6 cellular contexts compared by ENCODE assay signal in the genomic region with DNA sequence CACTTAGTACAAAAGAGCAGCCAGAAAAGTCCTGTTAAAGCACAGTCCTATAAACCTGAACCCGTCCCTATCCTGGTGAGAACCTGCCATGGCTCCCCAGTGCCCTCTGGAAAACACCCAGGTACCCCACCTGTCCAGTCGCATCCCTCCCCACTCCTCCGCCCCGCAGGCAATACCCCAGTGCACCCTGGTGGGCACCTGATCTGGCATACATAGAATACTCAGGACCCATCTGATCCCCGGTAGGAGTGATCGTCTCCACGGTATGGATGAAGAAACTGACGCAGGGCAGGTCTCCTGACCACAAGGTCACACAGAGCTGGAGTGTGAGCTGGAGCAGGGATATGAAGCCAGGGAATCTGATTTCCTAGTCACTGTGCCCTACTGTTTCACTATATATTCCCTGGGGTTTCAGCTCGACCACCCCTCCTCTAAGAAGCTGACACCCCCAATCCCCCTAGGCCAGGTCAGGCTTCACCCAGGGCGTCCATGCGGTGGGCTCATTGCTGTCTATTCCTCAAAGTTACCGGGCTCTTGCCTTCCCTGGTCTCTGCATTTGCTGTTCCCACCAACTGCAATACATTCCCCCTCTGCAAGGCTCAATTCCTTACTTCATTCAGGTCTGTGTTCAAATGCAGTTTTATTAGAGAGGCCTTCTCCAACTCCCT. TPM values are rescaled to one million over a fixed set of nuclear protein-coding genes. Genes with fewer than 3 reads are reported as not detected.
A peak's percentile ranks its signal among the peaks of the same experiment; 100 is the strongest.
DNase-seq lines count a peak whose midpoint lies in the region; ATAC-seq and TF ChIP-seq lines count a peak whose summit lies in the region.

No MANE protein-coding gene starts in this region.

- no peak for TF ChIP-seq CTCF in hepatocyte (IDR thresholded peaks at IDR 0.05; ENCODE audit: poor library complexity)

- H3K9me2 ChIP-seq in hepatocyte (replicated peaks; ENCODE audit: insufficient read depth), result no peaks in the 10 kb centered on the region

- no peaks in the 10 kb centered on the region for H3K9me3 ChIP-seq in hepatocyte (ENCODE audit: low read depth)

- peaks cover 11% of the 10 kb centered on the region for H3K4me1 ChIP-seq in hepatocyte (ENCODE audit: insufficient read depth)

- 54% methylated on average over 12 of the region's 12 CpGs for WGBS in hepatocyte (ENCODE audit: low lambda C conversion rate, missing lambda C conversion rate)

- peak overlapping the region; percentile 15 for H3K4me3 ChIP-seq in hepatocyte

- H3K9me3 Mint-ChIP-seq in activated naive CD4-positive, alpha-beta T cell treated with anti-CD3 and anti-CD28 coated beads for 36 hours, result no peaks in the 10 kb centered on the region

- no peaks in the 10 kb centered on the region for H3K27me3 Mint-ChIP-seq in activated naive CD4-positive, alpha-beta T cell treated with anti-CD3 and anti-CD28 coated beads for 36 hours (ENCODE audit: low read depth)

- peak overlapping the region; percentile 76 for H3K4me2 ChIP-seq in hepatocyte

- CTCF ChIA-PET in activated naive CD4-positive, alpha-beta T cell treated with anti-CD3 and anti-CD28 coated beads for 36 hours (lab: Charles Lee), result interaction anchor here (0.6 to 4.7 kb wide), 6 partner anchors 12 to 316 kb away, joined by 3 to 28 read pairs (median 4); a partner anchor contains a TSS

- peaks cover 68% of the 10 kb centered on the region for H3K79me2 ChIP-seq in hepatocyte

- peak overlapping the region; percentile 96 for H3K4me3 Mint-ChIP-seq in activated naive CD4-positive, alpha-beta T cell treated with anti-CD3 and anti-CD28 coated beads for 36 hours

- no peaks in the 10 kb centered on the region for H4K20me1 ChIP-seq in hepatocyte (ENCODE audit: insufficient read depth, poor library complexity, severe bottlenecking)

- peak overlapping the region; percentile 95 for H3K27ac ChIP-seq in hepatocyte

- peaks cover 18% of the 10 kb centered on the region for H3K36me3 Mint-ChIP-seq in activated naive CD4-positive, alpha-beta T cell treated with anti-CD3 and anti-CD28 coated beads for 36 hours (ENCODE audit: low read depth)

- H2AFZ ChIP-seq in hepatocyte, result no peak overlapping the region

- no peaks in the 10 kb centered on the region for H3K27me3 ChIP-seq in hepatocyte

- no peak for DNase-seq in activated naive CD4-positive, alpha-beta T cell treated with anti-CD3 and anti-CD28 coated beads for 36 hours
- no peak for DNase-seq in activated naive CD4-positive, alpha-beta T cell treated with Interleukin-2 at 50 U/mL for 16 hours
- DNase-seq in hepatocyte (ENCODE audit: low spot score) (peak; percentile 42), ureter (ENCODE audit: low spot score) (peak; percentile 47), NCI-H2029 treated with DMSO at 0.1 percent for 48 hours (lab: John Stamatoyannopoulos, UW) (no peak)

- no peaks in the 10 kb centered on the region for H3K36me3 ChIP-seq in hepatocyte (replicated peaks; ENCODE audit: insufficient read depth, low read depth)

- no peak for ATAC-seq in HG02852 (IDR thresholded peaks at IDR 0.05; ENCODE audit: unreplicated experiment)

- intact Hi-C loops in activated naive CD4-positive, alpha-beta T cell treated with anti-CD3 and anti-CD28 coated beads for 36 hours (cut with micrococcal nuclease), result loop anchor here (1.0 kb wide), 10 partner anchors 12 to 312 kb away; a partner anchor contains a TSS

- H3K27ac Mint-ChIP-seq in activated naive CD4-positive, alpha-beta T cell treated with anti-CD3 and anti-CD28 coated beads for 36 hours, result peak overlapping the region; percentile 97

- peaks cover 45% of the 10 kb centered on the region for H3K4me1 Mint-ChIP-seq in activated naive CD4-positive, alpha-beta T cell treated with anti-CD3 and anti-CD28 coated beads for 36 hours (ENCODE audit: low read depth)

RNA-seq across cellular contexts. Expression of a gene that starts 12.6 kb away (rescaled TPM):
- 10 to 100 TPM; 21.8 to 23.2 TPM for total RNA-seq in activated naive CD4-positive, alpha-beta T cell treated with anti-CD3 and anti-CD28 coated beads for 36 hours
- 4.6 and 7.5 TPM in 2 replicates for total RNA-seq in hepatocyte
- 13.3 and 14.8 TPM in 2 replicates for polyA plus RNA-seq in hepatocyte
- total RNA-seq in ureter, result 24.8 TPM

RNA-seq across cellular contexts. Expression of a gene that starts 15.1 kb away (rescaled TPM):
- total RNA-seq in activated naive CD4-positive, alpha-beta T cell treated with anti-CD3 and anti-CD28 coated beads for 36 hours, result not detected
- total RNA-seq in hepatocyte, result not detected in 2 replicates
- polyA plus RNA-seq in hepatocyte, result not detected in 2 replicates
- total RNA-seq in ureter, result not detected

RNA-seq across cellular contexts. Expression of a gene that starts 25.7 kb away (rescaled TPM):
- 10 to 100 TPM; 12.0 to 14.1 TPM for total RNA-seq in activated naive CD4-positive, alpha-beta T cell treated with anti-CD3 and anti-CD28 coated beads for 36 hours
- 7.5 and 10.3 TPM in 2 replicates for total RNA-seq in hepatocyte
- polyA plus RNA-seq in hepatocyte, result 6.8 and 11.0 TPM in 2 replicates
- 11.5 TPM for total RNA-seq in ureter

RNA-seq across cellular contexts. Expression of a gene that starts 26.4 kb away (rescaled TPM):
- total RNA-seq in activated naive CD4-positive, alpha-beta T cell treated with anti-CD3 and anti-CD28 coated beads for 36 hours, result 100 to 1,000 TPM; 976 to 988 TPM
- total RNA-seq in hepatocyte, result 149 and 165 TPM in 2 replicates
- 478 and 513 TPM in 2 replicates for polyA plus RNA-seq in hepatocyte
- 359 TPM for total RNA-seq in ureter

RNA-seq across cellular contexts. Expression of a gene that starts 50.1 kb away (rescaled TPM):
- total RNA-seq in activated naive CD4-positive, alpha-beta T cell treated with anti-CD3 and anti-CD28 coated beads for 36 hours, result 1 to 10 TPM; 1.8 to 2.3 TPM
- 1.8 and 2.7 TPM in 2 replicates for total RNA-seq in hepatocyte
- polyA plus RNA-seq in hepatocyte, result 5.6 and 6.7 TPM in 2 replicates
- total RNA-seq in ureter, result 2.8 TPM

Comparison
In these comparisons a context has a peak if more than half of its experiments do, and no peak if none do; other contexts are left out.
1. DNase-seq: peak in hepatocyte (single experiment) and ureter (single experiment); none in activated naive CD4-positive, alpha-beta T cell treated with anti-CD3 and anti-CD28 coated beads for 36 hours (single experiment), activated naive CD4-positive, alpha-beta T cell treated with Interleukin-2 at 50 U/mL for 16 hours (single experiment) and NCI-H2029 treated with DMSO at 0.1 percent for 48 hours (single experiment).